20 cellular contexts compared by ENCODE assay signal in genomic region chr16:100989-101388, GRCh38. TPM values are rescaled to one million over a fixed set of nuclear protein-coding genes. Genes with fewer than 3 reads are reported as not detected.
A peak's percentile ranks its signal among the peaks of the same experiment; 100 is the strongest.
DNase-seq lines count a peak whose midpoint lies in the region; ATAC-seq and TF ChIP-seq lines count a peak whose summit lies in the region.
"Had no signal": no experiment of that assay in that cellular context is flagged by ENCODE, and none has a peak within 500 bp of the region (broad histone marks: within the 10 kb centered on the region; RNA-seq: fewer than 3 reads in every experiment).

No MANE protein-coding gene starts in this region.

- peaks cover 36% of the 10 kb centered on the region for H3K4me1 ChIP-seq in lower lobe of right lung

- H3K9me3 ChIP-seq in lower lobe of right lung, result no peaks in the 10 kb centered on the region

- TF ChIP-seq CTCF in RWPE1 (conservative IDR thresholded peaks at IDR 0.05; ENCODE audit: low read depth), result no peak
- no peak for TF ChIP-seq CTCF in coronary artery (IDR thresholded peaks at IDR 0.05)
- TF ChIP-seq CTCF in lower lobe of right lung (IDR thresholded peaks at IDR 0.05), result no peak

- CTCF ChIA-PET in RWPE1 (lab: Yijun Ruan, JAX), result no interaction called here

- H3K27ac ChIP-seq in RWPE1 (peak overlapping the region; percentile 20; the same call in 1 of the 2 replicates), coronary artery (peak overlapping the region; percentile 88 to 90), lower lobe of right lung (peak overlapping the region; percentile 73), temporal lobe (ENCODE audit: low read depth, low read length) (peak overlapping the region; percentile 88)
- H3K27ac ChIP-seq: HL-60 had no signal

- intact Hi-C loops in lower lobe of right lung (cut with DNase I), result no loop called here

- H3K4me3 ChIP-seq in coronary artery, result peak overlapping the region; percentile 37
- H3K4me3 ChIP-seq in lower lobe of right lung, result no peak overlapping the region
- H3K4me3 ChIP-seq: K562 had no signal

- POLR2A ChIA-PET in RWPE1 (lab: Yijun Ruan, JAX; ENCODE audit: low non-redundant PET), result no interaction called here

- DNase-seq in RWPE1 (ENCODE audit: low spot score) (no peak), coronary artery (ENCODE audit: low spot score) (no peak), lower lobe of right lung (no peak), ureter (ENCODE audit: low spot score) (no peak), occipital lobe (lab: John Stamatoyannopoulos, UW) (no peak)
- DNase-seq: ACHN; CD4-positive, CD25-positive, alpha-beta regulatory T cell; DMS53; NCI-H1092; NCI-H345; NCI-H526 treated with DMSO at 0.1 percent for 48 hours; NK-92 treated with Interleukin-12 subunit alpha and Interleukin-12 subunit beta, amount 100 ng/mL, for 24 hours; OCI-M1; RPMI8226 had no signal

- peaks cover 26% of the 10 kb centered on the region for H3K36me3 ChIP-seq in lower lobe of right lung

- ATAC-seq in lower lobe of right lung (no peak), GM19452 (IDR thresholded peaks at IDR 0.05; ENCODE audit: unreplicated experiment) (no peak), HG03039 (IDR thresholded peaks at IDR 0.05; ENCODE audit: unreplicated experiment) (no peak)
- ATAC-seq: HCT116, K562 had no signal

- no peaks in the 10 kb centered on the region for H3K27me3 ChIP-seq in lower lobe of right lung (ENCODE audit: low read depth)

RNA-seq across cellular contexts. Expression of gene MPG, which starts 23.0 kb away (rescaled TPM):
- total RNA-seq in lower lobe of right lung (38.5 TPM), temporal lobe (36.6 TPM), ureter (38.2 TPM), occipital lobe (50.7 TPM)

RNA-seq across cellular contexts. Expression of gene RHBDF1, which starts 28.6 kb away (rescaled TPM):
- 35.9 TPM for total RNA-seq in lower lobe of right lung
- total RNA-seq in temporal lobe, result 0.98 TPM
- total RNA-seq in ureter, result 49.0 TPM
- total RNA-seq in occipital lobe, result 3.0 TPM

RNA-seq across cellular contexts. Expression of gene NPRL3, which starts 37.5 kb away (rescaled TPM):
- total RNA-seq in lower lobe of right lung, result 29.1 TPM
- total RNA-seq in temporal lobe, result 11.1 TPM
- 42.5 TPM for total RNA-seq in ureter
- 6.1 TPM for total RNA-seq in occipital lobe

RNA-seq across cellular contexts. Expression of gene SNRNP25, which starts 47.4 kb away (rescaled TPM):
- total RNA-seq in lower lobe of right lung (18.5 TPM), temporal lobe (12.5 TPM), ureter (16.8 TPM), occipital lobe (11.4 TPM)

RNA-seq across cellular contexts. Expression of gene POLR3K, which starts 47.6 kb away (rescaled TPM):
- 12.1 TPM for total RNA-seq in lower lobe of right lung
- total RNA-seq in temporal lobe, result 2.5 TPM
- total RNA-seq in ureter, result 14.9 TPM
- total RNA-seq in occipital lobe, result 2.8 TPM

Comparison
In these comparisons a context has a peak if more than half of its experiments do, and no peak if none do; other contexts are left out.
1. H3K27ac ChIP-seq: peak in every context shown above with its lines; median percentile 89 in coronary artery; 88 in temporal lobe; 73 in lower lobe of right lung; 20 in RWPE1.